Comparison of ENCODE assay signal across 8 cellular contexts in the genomic region with DNA sequence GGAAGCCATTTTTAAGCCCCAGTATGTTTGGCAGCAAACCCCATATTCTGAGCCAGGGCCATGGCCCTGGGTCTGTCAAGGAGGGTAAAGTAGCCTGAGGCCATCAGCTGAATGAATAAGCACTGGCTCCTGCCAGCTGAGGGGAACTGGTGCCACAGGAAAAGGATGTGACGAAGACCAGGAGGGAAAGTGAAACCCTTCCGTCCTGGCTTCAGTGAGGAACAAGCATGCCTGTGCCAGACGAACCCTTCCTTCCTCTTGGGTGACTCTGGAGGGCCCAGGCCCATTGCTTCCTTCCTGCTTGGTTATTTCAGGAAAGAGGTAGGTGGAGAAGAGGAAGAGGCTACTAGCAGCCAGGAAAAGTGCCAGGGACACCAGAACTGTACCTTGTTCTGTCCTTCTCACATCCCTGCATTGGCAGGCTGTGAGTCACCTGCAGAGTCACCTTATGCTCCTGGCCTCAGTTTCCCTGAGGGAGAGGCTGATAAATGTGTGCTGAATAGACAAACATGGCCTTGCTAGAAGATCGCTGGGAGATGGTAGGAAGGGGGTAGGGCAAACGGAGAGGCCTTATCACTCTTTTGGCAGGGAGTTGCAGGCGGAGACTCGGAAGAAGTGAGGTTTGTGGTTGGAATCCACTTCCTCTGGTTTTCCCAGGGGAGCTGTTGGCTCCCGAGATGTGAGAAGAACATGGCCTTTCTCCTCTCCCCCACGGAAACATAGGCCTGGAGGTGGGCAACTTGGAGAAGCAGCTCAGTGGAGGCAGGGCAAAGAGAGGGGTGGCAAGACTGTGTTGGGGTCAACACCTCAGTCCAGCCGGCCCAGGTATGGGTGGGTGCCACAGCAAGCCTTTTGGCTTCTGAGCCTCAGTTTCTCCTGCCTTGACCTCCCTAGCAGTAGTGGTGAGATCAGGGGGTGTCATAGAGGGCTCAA. TPM values are rescaled to one million over a fixed set of nuclear protein-coding genes. Genes with fewer than 3 reads are reported as not detected.
DNase-seq lines count a peak whose midpoint lies in the region; ATAC-seq and TF ChIP-seq lines count a peak whose summit lies in the region.

No MANE protein-coding gene starts in this region.

- peak overlapping the region; percentile 92 for H3K4me3 Mint-ChIP-seq in CD8-positive, alpha-beta T cell
- peak overlapping the region; percentile 77 for H3K4me3 Mint-ChIP-seq in activated CD8-positive, alpha-beta T cell treated with anti-CD3 and anti-CD28 coated beads for 36 hours
- peak overlapping the region; percentile 73 for H3K4me3 Mint-ChIP-seq in stimulated activated memory B cell treated with anti-CD40 and anti-IgM and Interleukin-4, amounts not matched to agents 10 μg/mL and 1 μg/mL and 100 μg/mL, for 72 hours

- peak; percentile 82 for ATAC-seq in CD8-positive, alpha-beta T cell
- ATAC-seq in GM21576 (IDR thresholded peaks at IDR 0.05; ENCODE audit: unreplicated experiment): peak; percentile 62
- ATAC-seq in activated CD8-positive, alpha-beta T cell treated with anti-CD3 and anti-CD28 coated beads for 36 hours: peak; percentile 63
- ATAC-seq in stimulated activated memory B cell treated with anti-CD40 and anti-IgM and Interleukin-4, amounts not matched to agents 10 μg/mL and 1 μg/mL and 100 μg/mL, for 72 hours: peak; percentile 79

- H3K36me3 ChIP-seq in CD8-positive, alpha-beta T cell (ENCODE audit: insufficient read depth, low read length): no peaks in the 10 kb centered on the region

- H3K27me3 Mint-ChIP-seq in CD8-positive, alpha-beta T cell (ENCODE audit: low read depth): no peaks in the 10 kb centered on the region
- no peaks in the 10 kb centered on the region for H3K27me3 Mint-ChIP-seq in activated CD8-positive, alpha-beta T cell treated with anti-CD3 and anti-CD28 coated beads for 36 hours
- no peaks in the 10 kb centered on the region for H3K27me3 Mint-ChIP-seq in stimulated activated memory B cell treated with anti-CD40 and anti-IgM and Interleukin-4, amounts not matched to agents 10 μg/mL and 1 μg/mL and 100 μg/mL, for 72 hours

- no peaks in the 10 kb centered on the region for H3K9me3 Mint-ChIP-seq in CD8-positive, alpha-beta T cell
- H3K9me3 Mint-ChIP-seq in activated CD8-positive, alpha-beta T cell treated with anti-CD3 and anti-CD28 coated beads for 36 hours: no peaks in the 10 kb centered on the region
- H3K9me3 Mint-ChIP-seq in stimulated activated memory B cell treated with anti-CD40 and anti-IgM and Interleukin-4, amounts not matched to agents 10 μg/mL and 1 μg/mL and 100 μg/mL, for 72 hours: no peaks in the 10 kb centered on the region

- no peak for TF ChIP-seq CTCF in CD8-positive, alpha-beta T cell (IDR thresholded peaks at IDR 0.05)
- TF ChIP-seq CTCF in activated CD8-positive, alpha-beta T cell treated with anti-CD3 and anti-CD28 coated beads for 36 hours (IDR thresholded peaks at IDR 0.05): no peak

- H3K4me1 ChIP-seq in CD8-positive, alpha-beta T cell (ENCODE audit: insufficient read depth, low read length): peaks cover 52% of the 10 kb centered on the region

- peak overlapping the region; percentile 97 for H3K27ac Mint-ChIP-seq in CD8-positive, alpha-beta T cell
- H3K27ac Mint-ChIP-seq in activated CD8-positive, alpha-beta T cell treated with anti-CD3 and anti-CD28 coated beads for 36 hours: peak overlapping the region; percentile 97
- H3K27ac Mint-ChIP-seq in stimulated activated memory B cell treated with anti-CD40 and anti-IgM and Interleukin-4, amounts not matched to agents 10 μg/mL and 1 μg/mL and 100 μg/mL, for 72 hours: peak overlapping the region; percentile 83

- H3K4me3 ChIP-seq in CD8-positive, alpha-beta T cell (ENCODE audit: low read depth, low read length): peak overlapping the region; percentile 66

- peaks cover 41% of the 10 kb centered on the region for H3K36me3 Mint-ChIP-seq in CD8-positive, alpha-beta T cell
- H3K36me3 Mint-ChIP-seq in activated CD8-positive, alpha-beta T cell treated with anti-CD3 and anti-CD28 coated beads for 36 hours (ENCODE audit: low read depth): peaks cover 86% of the 10 kb centered on the region
- peaks cover 68% of the 10 kb centered on the region for H3K36me3 Mint-ChIP-seq in stimulated activated memory B cell treated with anti-CD40 and anti-IgM and Interleukin-4, amounts not matched to agents 10 μg/mL and 1 μg/mL and 100 μg/mL, for 72 hours

- POLR2A ChIA-PET in CD8-positive, alpha-beta T cell (lab: Charles Lee): interaction anchor here (0.7 to 3.8 kb wide), 7 partner anchors 9 to 64 kb away, joined by 3 to 31 read pairs (median 4); partner anchors contain the start of genes BCL2L1 and TPX2
- POLR2A ChIA-PET in activated CD8-positive, alpha-beta T cell treated with anti-CD3 and anti-CD28 coated beads for 36 hours (lab: Charles Lee): interaction anchor here (0.6 to 5.6 kb wide), 9 partner anchors 8 to 305 kb away, joined by 3 to 107 read pairs (median 9); partner anchors contain the start of gene BCL2L1

- no peaks in the 10 kb centered on the region for H3K27me3 ChIP-seq in CD8-positive, alpha-beta T cell (ENCODE audit: insufficient read depth, low read length)

- H3K4me1 Mint-ChIP-seq in CD8-positive, alpha-beta T cell (ENCODE audit: low read depth): peaks cover 62% of the 10 kb centered on the region
- peaks cover 80% of the 10 kb centered on the region for H3K4me1 Mint-ChIP-seq in activated CD8-positive, alpha-beta T cell treated with anti-CD3 and anti-CD28 coated beads for 36 hours (ENCODE audit: low read depth)
- peaks cover 63% of the 10 kb centered on the region for H3K4me1 Mint-ChIP-seq in stimulated activated memory B cell treated with anti-CD40 and anti-IgM and Interleukin-4, amounts not matched to agents 10 μg/mL and 1 μg/mL and 100 μg/mL, for 72 hours

- DNase-seq in CD8-positive, alpha-beta T cell: peak; percentile 6 to 72 (median 61)
- peak; percentile 68 for DNase-seq in NAMALWA (ENCODE audit: low spot score)
- peak; percentile 76 for DNase-seq in activated CD8-positive, alpha-beta T cell treated with anti-CD3 and anti-CD28 coated beads for 36 hours
- DNase-seq in effector CD8-positive, alpha-beta T cell (lab: John Stamatoyannopoulos, UW): peak; percentile 27
- DNase-seq in myocyte (ENCODE audit: low read depth): peak; percentile 86
- no peak for DNase-seq in NCI-H2107 treated with DMSO at 0.1 percent for 48 hours (lab: John Stamatoyannopoulos, UW; ENCODE audit: unreplicated experiment)

- CTCF ChIA-PET in CD8-positive, alpha-beta T cell (lab: Charles Lee): interaction anchor here (0.9 to 5.1 kb wide), 8 partner anchors 9 to 49 kb away, joined by 3 to 38 read pairs (median 4); no protein-coding TSS in a partner anchor
- CTCF ChIA-PET in activated CD8-positive, alpha-beta T cell treated with anti-CD3 and anti-CD28 coated beads for 36 hours (lab: Charles Lee): interaction anchor here (0.9 to 11.1 kb wide), 9 partner anchors 10 to 153 kb away, joined by 3 to 131 read pairs (median 6); partner anchors contain the start of gene BCL2L1

- intact Hi-C loops in CD8-positive, alpha-beta T cell (cut with DNase I, micrococcal nuclease): loop anchor here (1.0 to 2.0 kb wide), 2 partner anchors 48 kb away; partner anchors contain the start of gene BCL2L1 (in 1 of the 2)
- intact Hi-C loops in activated CD8-positive, alpha-beta T cell treated with anti-CD3 and anti-CD28 coated beads for 36 hours (cut with micrococcal nuclease): loop anchor here (2.0 kb wide), 1 partner anchor 42 kb away; no protein-coding TSS in a partner anchor

- peak overlapping the region; percentile 64 for H3K27ac ChIP-seq in CD8-positive, alpha-beta T cell (ENCODE audit: low read depth, low read length)

- H3K9me3 ChIP-seq in CD8-positive, alpha-beta T cell (ENCODE audit: low read length): no peaks in the 10 kb centered on the region

RNA-seq across cellular contexts. Expression of gene COX4I2, which starts 37.4 kb away (rescaled TPM):
- total RNA-seq in CD8-positive, alpha-beta T cell: not detected
- total RNA-seq in activated CD8-positive, alpha-beta T cell treated with anti-CD3 and anti-CD28 coated beads for 36 hours: not detected
- total RNA-seq in myocyte: not detected in 2 replicates
- polyA plus RNA-seq in myocyte (2012): not detected

RNA-seq across cellular contexts. Expression of gene BCL2L1, which starts 47.5 kb away (rescaled TPM):
- 1 to 10 TPM; 9.5 to 9.7 TPM for total RNA-seq in CD8-positive, alpha-beta T cell
- 100 to 1,000 TPM; 182 TPM for total RNA-seq in activated CD8-positive, alpha-beta T cell treated with anti-CD3 and anti-CD28 coated beads for 36 hours
- total RNA-seq in myocyte: 172 and 239 TPM in 2 replicates
- 181 TPM for polyA plus RNA-seq in myocyte (2012)

Comparison
In these comparisons a context has a peak if more than half of its experiments do, and no peak if none do; other contexts are left out.
1. RNA of gene BCL2L1, which starts 47.5 kb away (total RNA-seq): 182 TPM in activated CD8-positive, alpha-beta T cell treated with anti-CD3 and anti-CD28 coated beads for 36 hours and 172 to 239 TPM in myocyte; 9.5 to 9.7 TPM in CD8-positive, alpha-beta T cell; every median in the first group is over 10 times any median in the second.
2. Peak in every context shown above with its lines, with median percentiles within 50 percentile points of each other: ATAC-seq, H3K27ac Mint-ChIP-seq and H3K4me3 Mint-ChIP-seq.